Comparison of ENCODE assay signal across 8 cellular contexts in genomic region chr2:27582695-27583389, GRCh38.
DNase-seq lines count a peak whose midpoint lies in the region; ATAC-seq and TF ChIP-seq lines count a peak whose summit lies in the region.

TSS of gene ZNF512 (plus strand) at chr2:27583042. CDS start at chr2:27583113, 71 bp downstream.

- peaks cover 8% of the 10 kb centered on the region for H3K36me3 Mint-ChIP-seq in central memory CD8-positive, alpha-beta T cell (ENCODE audit: insufficient read depth)

- H3K9me3 Mint-ChIP-seq in central memory CD8-positive, alpha-beta T cell = no peaks in the 10 kb centered on the region

- H3K4me3 ChIP-seq in AG09309 (ENCODE audit: control insufficient read depth, low read depth, low read length) = peak within 1 kb of the TSS; percentile 73

- H3K27ac Mint-ChIP-seq in central memory CD8-positive, alpha-beta T cell (ENCODE audit: low read depth) = peak within 1 kb of the TSS; percentile 78

- peak; percentile 94 for ATAC-seq in GM18909 (IDR thresholded peaks at IDR 0.05; ENCODE audit: poor library complexity, unreplicated experiment)
- ATAC-seq in HG03159 (IDR thresholded peaks at IDR 0.05; ENCODE audit: unreplicated experiment) = peak; percentile 92
- peak; percentile 86 for ATAC-seq in central memory CD8-positive, alpha-beta T cell (replicated peaks; ENCODE audit: extremely low read depth, poor library complexity, severe bottlenecking)

- H3K27me3 Mint-ChIP-seq in central memory CD8-positive, alpha-beta T cell = no peaks in the 10 kb centered on the region

- peak; percentile 7 for TF ChIP-seq CTCF in AG09309 (IDR thresholded peaks at IDR 0.05; ENCODE audit: control insufficient read depth, insufficient read depth, low read depth, low read length, missing control alignments)

- peak; percentile 57 for DNase-seq in AG09309 (ENCODE audit: low read depth)
- DNase-seq in NCI-H2227 treated with DMSO at 0.1 percent for 48 hours (lab: John Stamatoyannopoulos, UW) = peak; percentile 92
- DNase-seq in activated CD4-positive, CD25-positive, alpha-beta regulatory T cell (lab: John Stamatoyannopoulos, UW) = peak; percentile 50 to 69 (median 64)
- peak; percentile 48 to 51 for DNase-seq in central memory CD8-positive, alpha-beta T cell (ENCODE audit: low spot score in 2 of 2)
- DNase-seq in islet precursor cell = peak; percentile 96
- DNase-seq in stimulated activated CD4-positive, alpha-beta T cell treated with anti-CD3 and anti-CD28 coated beads, Interleukin-12 subunit alpha, Interleukin-12 subunit beta, amount 100 ng/mL, for 4 hours = peak; percentile 74

- H3K4me1 Mint-ChIP-seq in central memory CD8-positive, alpha-beta T cell = peaks cover 48% of the 10 kb centered on the region

- H3K4me3 Mint-ChIP-seq in central memory CD8-positive, alpha-beta T cell = peak within 1 kb of the TSS; percentile 81

Comparison
In these comparisons a context has a peak if more than half of its experiments do, and no peak if none do; other contexts are left out.
1. Peak in every context shown above with its lines: DNase-seq, ATAC-seq and H3K4me3 ChIP-seq.